ENCODE assay signal across 16 cellular contexts in genomic region chr3:125556314-125556713, GRCh38. TPM values are rescaled to one million over a fixed set of nuclear protein-coding genes. Genes with fewer than 3 reads are reported as not detected.
DNase-seq lines count a peak whose midpoint lies in the region; ATAC-seq and TF ChIP-seq lines count a peak whose summit lies in the region.
"Had no signal": no experiment of that assay in that cellular context is flagged by ENCODE, and none has a peak within 500 bp of the region (broad histone marks: within the 10 kb centered on the region; RNA-seq: fewer than 3 reads in every experiment).

No MANE protein-coding gene starts in this region.

- H3K27ac ChIP-seq in brain microvascular endothelial cell: no peak overlapping the region
- H3K27ac ChIP-seq in ovary: no peak overlapping the region
- H3K27ac ChIP-seq: ascending aorta had no signal

- no peak for TF ChIP-seq CTCF in brain microvascular endothelial cell (IDR thresholded peaks at IDR 0.05; ENCODE audit: low read depth, low read length, missing control alignments)
- no peak for TF ChIP-seq CTCF in ovary (IDR thresholded peaks at IDR 0.05)

- intact Hi-C loops in ovary (cut with DNase I): no loop called here

- no peaks in the 10 kb centered on the region for H3K4me1 ChIP-seq in ovary (ENCODE audit: insufficient read depth)
- H3K4me1 ChIP-seq: ascending aorta had no signal

- 64 to 87% (median 79%) methylated on average over 1 of the region's 1 CpG for WGBS in ovary, 3 donors

- H3K9me3 ChIP-seq in ovary: no peaks in the 10 kb centered on the region
- H3K9me3 ChIP-seq: ascending aorta had no signal

- no peak overlapping the region for H3K4me3 ChIP-seq in brain microvascular endothelial cell (ENCODE audit: low read depth, low read length)
- no peak overlapping the region for H3K4me3 ChIP-seq in ovary
- H3K4me3 ChIP-seq: ascending aorta had no signal

- ATAC-seq in GM19455 (IDR thresholded peaks at IDR 0.05; ENCODE audit: unreplicated experiment) (no peak), GM21576 (IDR thresholded peaks at IDR 0.05; ENCODE audit: unreplicated experiment) (no peak)
- ATAC-seq: activated T-cell treated with anti-CD3 and anti-CD28 coated beads, Interleukin-2, amount 50 U/mL, for 4 hours had no signal

- H3K27me3 ChIP-seq in brain microvascular endothelial cell (replicated peaks): no peaks in the 10 kb centered on the region
- no peaks in the 10 kb centered on the region for H3K27me3 ChIP-seq in ovary
- H3K27me3 ChIP-seq: ascending aorta had no signal

- H3K36me3 ChIP-seq in brain microvascular endothelial cell (replicated peaks) (no peaks in the 10 kb centered on the region), ovary (no peaks in the 10 kb centered on the region)

- TF ChIP-seq POLR2A in ovary (IDR thresholded peaks at IDR 0.05): no peak

- no peak for TF ChIP-seq EP300 in ovary (IDR thresholded peaks at IDR 0.05)

- DNase-seq in AG08396 (ENCODE audit: low spot score) (peak; percentile 43), HT1080 (ENCODE audit: low read depth) (peak; percentile 46), brain microvascular endothelial cell (peak; percentile 62), kidney tubule cell (ENCODE audit: low spot score) (peak; percentile 1), NCI-H1092 (lab: John Stamatoyannopoulos, UW) (no peak), ovary (no peak)
- DNase-seq: activated CD4-positive, alpha-beta T cell treated with anti-CD3 and anti-CD28 coated beads, Interleukin-2, amount 10 ng/mL, durations not matched to agents 7 days and 5 days; activated T-cell treated with anti-CD3 and anti-CD28 coated beads, Interleukin-2, amount 50 U/mL, for 4 hours; H7; mammary epithelial cell; NCI-H1105 treated with DMSO at 0.1 percent for 48 hours; NCI-H2227 treated with DMSO at 0.1 percent for 48 hours; stimulated activated naive CD4-positive, alpha-beta T cell treated with Interleukin-2 at 50 U/mL for 16 hours had no signal

- in situ Hi-C loops in brain microvascular endothelial cell (cut with HindIII; ENCODE audit: low pct_ligation_motif_present, low sequenced_read_pairs): no loop called here

RNA-seq across cellular contexts. Expression of gene SNX4, which starts 36.3 kb away (rescaled TPM):
- total RNA-seq in HT1080 (2014; rRNA removed; shearing (Covaris generic)): 22.3 and 25.7 TPM in 2 replicates
- polyA plus RNA-seq in HT1080 (2015; cell fraction: cytosol; rRNA removed): 31.0 and 36.5 TPM in 2 replicates
- polyA plus RNA-seq in HT1080 (2015; cell fraction: nucleus; rRNA removed): 28.7 and 33.2 TPM in 2 replicates
- total RNA-seq in ovary: 10 to 100 TPM; 26.8 to 36.1 (median 32.9) TPM
- 10 to 100 TPM; 16.7 to 19.2 TPM for polyA plus RNA-seq in ovary

RNA-seq across cellular contexts. Expression of gene OSBPL11, which starts 39.0 kb away (rescaled TPM):
- total RNA-seq in HT1080 (2014; rRNA removed; shearing (Covaris generic)): 16.1 and 18.8 TPM in 2 replicates
- polyA plus RNA-seq in HT1080 (2015; cell fraction: cytosol; rRNA removed): 14.3 and 16.3 TPM in 2 replicates
- 15.8 and 16.4 TPM in 2 replicates for polyA plus RNA-seq in HT1080 (2015; cell fraction: nucleus; rRNA removed)
- 10 to 100 TPM in 2 of 7 donors, 1 to 10 TPM in 5; 4.8 to 12.8 (median 9.3) TPM for total RNA-seq in ovary
- polyA plus RNA-seq in ovary: 10 to 100 TPM in 1 of 2 donors, 1 to 10 TPM in 1; 5.7 to 10.8 TPM

Comparison
In these comparisons a context has a peak if more than half of its experiments do, and no peak if none do; other contexts are left out.
1. DNase-seq: peak in AG08396 (single experiment), HT1080 (single experiment), brain microvascular endothelial cell (single experiment) and kidney tubule cell (single experiment); none in NCI-H1092 (single experiment) and ovary (0 of 5).